25 cellular contexts compared by ENCODE assay signal in genomic region chr6:52103661-52104060, GRCh38. TPM values are rescaled to one million over a fixed set of nuclear protein-coding genes. Genes with fewer than 3 reads are reported as not detected.
"Had no signal": no experiment of that assay in that cellular context is flagged by ENCODE, and none has a peak within 500 bp of the region (broad histone marks: within the 10 kb centered on the region; RNA-seq: fewer than 3 reads in every experiment).

No MANE protein-coding gene starts in this region.

- H3K4me1 ChIP-seq: gastroesophageal sphincter, heart right ventricle, lower lobe of right lung, right lobe of liver, testis, tibial artery had no signal

- H3K4me3 ChIP-seq: dorsolateral prefrontal cortex, gastroesophageal sphincter, heart right ventricle, lower lobe of right lung, mucosa of descending colon, ovary, right lobe of liver, testis, tibial artery had no signal

- H3K4me3 Mint-ChIP-seq: naive thymus-derived CD8-positive, alpha-beta T cell; stimulated activated effector memory CD8-positive, alpha-beta T cell treated with anti-CD3 and anti-CD28 coated beads, Interleukin-12 subunit alpha, Interleukin-12 subunit beta, amount 100 ng/mL, for 72 hours; type B pancreatic cell had no signal

- H3K27ac Mint-ChIP-seq: naive thymus-derived CD8-positive, alpha-beta T cell; stimulated activated effector memory CD8-positive, alpha-beta T cell treated with anti-CD3 and anti-CD28 coated beads, Interleukin-12 subunit alpha, Interleukin-12 subunit beta, amount 100 ng/mL, for 72 hours; type B pancreatic cell had no signal

- H3K27me3 ChIP-seq: ovary, right lobe of liver, testis had no signal

- H3K9me3 Mint-ChIP-seq: naive thymus-derived CD8-positive, alpha-beta T cell; stimulated activated effector memory CD8-positive, alpha-beta T cell treated with anti-CD3 and anti-CD28 coated beads, Interleukin-12 subunit alpha, Interleukin-12 subunit beta, amount 100 ng/mL, for 72 hours had no signal

- H3K4me1 Mint-ChIP-seq: naive thymus-derived CD8-positive, alpha-beta T cell; stimulated activated effector memory CD8-positive, alpha-beta T cell treated with anti-CD3 and anti-CD28 coated beads, Interleukin-12 subunit alpha, Interleukin-12 subunit beta, amount 100 ng/mL, for 72 hours had no signal

- ATAC-seq: gastroesophageal sphincter; heart right ventricle; left ventricle myocardium superior; lower lobe of right lung; mucosa of descending colon; naive thymus-derived CD8-positive, alpha-beta T cell; right lobe of liver; stimulated activated effector memory CD8-positive, alpha-beta T cell treated with anti-CD3 and anti-CD28 coated beads, Interleukin-12 subunit alpha, Interleukin-12 subunit beta, amount 100 ng/mL, for 72 hours; stimulated activated naive CD8-positive, alpha-beta T cell treated with anti-CD3 and anti-CD28 coated beads, Interleukin-15, Interleukin-2, amounts not matched to agents 100 U/mL and 50 U/mL, for 24 hours had no signal

- H3K36me3 ChIP-seq: gastroesophageal sphincter, heart right ventricle, lower lobe of right lung, ovary, right lobe of liver, tibial artery had no signal

- H3K36me3 Mint-ChIP-seq: naive thymus-derived CD8-positive, alpha-beta T cell; stimulated activated effector memory CD8-positive, alpha-beta T cell treated with anti-CD3 and anti-CD28 coated beads, Interleukin-12 subunit alpha, Interleukin-12 subunit beta, amount 100 ng/mL, for 72 hours; type B pancreatic cell had no signal

- H3K9me3 ChIP-seq: gastroesophageal sphincter, heart right ventricle, lower lobe of right lung, mucosa of descending colon, ovary, right lobe of liver, testis, tibial artery had no signal

- H3K27ac ChIP-seq: dorsolateral prefrontal cortex, gastroesophageal sphincter, heart right ventricle, lower lobe of right lung, ovary, right lobe of liver, testis, tibial artery had no signal

- DNase-seq: cerebellar nuclear complex; cortex of kidney; dorsolateral prefrontal cortex; effector CD4-positive, alpha-beta T cell; foreskin fibroblast; glutamatergic neuron; heart right ventricle; left ventricle myocardium superior; lower lobe of right lung; mucosa of descending colon; naive thymus-derived CD8-positive, alpha-beta T cell; occipital lobe; ovary; posterior cingulate gyrus; right lobe of liver; stimulated activated CD4-positive, alpha-beta T cell treated with anti-CD3 and anti-CD28 coated beads, Interleukin-2, amount 100 ng/mL, for 24 hours; stimulated activated CD4-positive, alpha-beta T cell treated with anti-CD3 and anti-CD28 coated beads, Interleukin-4, amount 100 ng/mL, for 24 hours; stimulated activated naive CD8-positive, alpha-beta T cell treated with anti-CD3 and anti-CD28 coated beads, Interleukin-15, Interleukin-2, amounts not matched to agents 100 U/mL and 50 U/mL, for 24 hours; substantia nigra; testis; tibial artery had no signal

RNA-seq across cellular contexts. Expression of gene PKHD1, which starts 16.2 kb away (rescaled TPM):
- total RNA-seq: left ventricle myocardium superior; naive thymus-derived CD8-positive, alpha-beta T cell had no signal
- polyA plus RNA-seq: naive thymus-derived CD8-positive, alpha-beta T cell; neural cell had no signal
